18 cellular contexts compared by ENCODE assay signal in genomic region chr3:16192176-16192811, GRCh38. TPM values are rescaled to one million over a fixed set of nuclear protein-coding genes. Genes with fewer than 3 reads are reported as not detected.
DNase-seq lines count a peak whose midpoint lies in the region; ATAC-seq and TF ChIP-seq lines count a peak whose summit lies in the region.
"Had no signal": no experiment of that assay in that cellular context is flagged by ENCODE, and none has a peak within 500 bp of the region (broad histone marks: within the 10 kb centered on the region; RNA-seq: fewer than 3 reads in every experiment).

No MANE protein-coding gene starts in this region.

- no peaks in the 10 kb centered on the region for H3K9me3 ChIP-seq in adipocyte (ENCODE audit: control insufficient read depth, low read length)
- H3K9me3 ChIP-seq: BLaER1, Caco-2, HAP-1 had no signal

- DNase-seq in LNCaP clone FGC (ENCODE audit: low read depth) (peak; percentile 7), adipocyte (ENCODE audit: low read depth) (no peak), left lobe of liver (ENCODE audit: low spot score) (no peak), A172 (ENCODE audit: low spot score) (no peak)
- DNase-seq: Caco-2; CD4-positive, CD25-positive, alpha-beta regulatory T cell; CD8-positive, alpha-beta T cell; DMS153; EL; GDM1; HFFc6 had no signal

- peaks cover 21% of the 10 kb centered on the region for H3K4me1 ChIP-seq in adipocyte (ENCODE audit: control insufficient read depth, insufficient read depth, low read length)
- H3K4me1 ChIP-seq: Caco-2, HAP-1 had no signal

- no peaks in the 10 kb centered on the region for H3K27me3 ChIP-seq in adipocyte (replicated peaks; ENCODE audit: control insufficient read depth, insufficient read depth, low read length)
- H3K27me3 ChIP-seq: BLaER1 had no signal

- H3K9ac ChIP-seq in adipocyte (ENCODE audit: low read length) = peak overlapping the region; percentile 31
- H3K9ac ChIP-seq: BLaER1 had no signal

- ATAC-seq in left lobe of liver (peak; percentile 90), HG02852 (IDR thresholded peaks at IDR 0.05; ENCODE audit: unreplicated experiment) (no peak), HG03354 (IDR thresholded peaks at IDR 0.05; ENCODE audit: poor library complexity, severe bottlenecking, unreplicated experiment) (no peak)
- ATAC-seq: CD8-positive, alpha-beta T cell; GM12878; GM23338 had no signal

- TF ChIP-seq CTCF in LNCaP clone FGC (IDR thresholded peaks at IDR 0.05; ENCODE audit: control insufficient read depth, extremely low read depth, insufficient read depth) = no peak

- H3K36me3 ChIP-seq in adipocyte (ENCODE audit: control insufficient read depth, insufficient read depth, low read length, severe bottlenecking) = peaks cover 28% of the 10 kb centered on the region
- H3K36me3 ChIP-seq: BLaER1, HAP-1 had no signal

- H3K4me3 ChIP-seq in LNCaP clone FGC (ENCODE audit: low read depth, low read length) = no peak overlapping the region
- peak overlapping the region; percentile 37 for H3K4me3 ChIP-seq in adipocyte (ENCODE audit: low read length)
- H3K4me3 ChIP-seq: BLaER1, GM12878, GM23338, HAP-1 had no signal

RNA-seq across cellular contexts. Expression of gene GALNT15, which starts 17.8 kb away (rescaled TPM):
- total RNA-seq in left lobe of liver = 2.7 TPM
- not detected in 2 replicates for total RNA-seq in A172 (2014; rRNA removed; shearing (Covaris generic))
- total RNA-seq: B cell; Caco-2; CD4-positive, CD25-positive, alpha-beta regulatory T cell; CD8-positive, alpha-beta T cell had no signal
